Comparison of ENCODE assay signal across 1 cellular context in genomic region chr15:96329403-96329981, GRCh38.
A peak's percentile ranks its signal among the peaks of the same experiment; 100 is the strongest.
TF ChIP-seq lines count a peak whose summit lies in the region.

No MANE protein-coding gene starts in this region.

TF ChIP-seq in endothelial cell of umbilical vein, 7 proteins besides CTCF, POLR2A, EP300 and RAD21 (continued from another document):
- TF ChIP-seq POLR2AphosphoS5 (IDR thresholded peaks at IDR 0.05; ENCODE audit: insufficient read depth, low read depth, low read length): peak; percentile 32
- no peak for TF ChIP-seq GATA2 (IDR thresholded peaks at IDR 0.05; ENCODE audit: insufficient read depth, insufficient read length, low read depth, low read length)
